ENCODE assay signal across 29 cellular contexts in genomic region chr5:127010362-127010761, GRCh38. TPM values are rescaled to one million over a fixed set of nuclear protein-coding genes. Genes with fewer than 3 reads are reported as not detected.
DNase-seq lines count a peak whose midpoint lies in the region; ATAC-seq and TF ChIP-seq lines count a peak whose summit lies in the region.
"Had no signal": no experiment of that assay in that cellular context is flagged by ENCODE, and none has a peak within 500 bp of the region (broad histone marks: within the 10 kb centered on the region; RNA-seq: fewer than 3 reads in every experiment).

No MANE protein-coding gene starts in this region.

- no peak overlapping the region for H3K9ac ChIP-seq in skeletal muscle tissue (ENCODE audit: low read depth in 1 of 3, low read length in 3 of 3)

- peaks cover 7 to 23% (median 23%) of the 10 kb centered on the region in 3 donors for H3K4me1 ChIP-seq in skeletal muscle tissue (ENCODE audit: control insufficient read depth in 3 of 3, insufficient read depth in 3 of 3, low read length in 3 of 3)
- H3K4me1 ChIP-seq: breast epithelium, colonic mucosa, prostate gland had no signal

- no peaks in the 10 kb centered on the region for H3K36me3 Mint-ChIP-seq in activated T-cell treated with anti-CD3 and anti-CD28 coated beads, Interleukin-2, amount 50 U/mL, for 4 hours (ENCODE audit: insufficient read depth)
- H3K36me3 Mint-ChIP-seq: T-cell had no signal

- H3K4me1 Mint-ChIP-seq in activated T-cell treated with anti-CD3 and anti-CD28 coated beads, Interleukin-2, amount 50 U/mL, for 4 hours (ENCODE audit: low read depth), result peaks cover 28% of the 10 kb centered on the region

- H3K4me3 ChIP-seq in fibroblast of the aortic adventitia (ENCODE audit: low read depth, low read length) (no peak overlapping the region), skeletal muscle tissue (ENCODE audit: low read length in 3 of 3) (no peak overlapping the region)
- H3K4me3 ChIP-seq: breast epithelium, colonic mucosa, prostate gland had no signal

- no peaks in the 10 kb centered on the region for H3K27me3 ChIP-seq in skeletal muscle tissue (ENCODE audit: control insufficient read depth in 3 of 3, insufficient read depth in 3 of 3, low read length in 3 of 3)
- H3K27me3 ChIP-seq: breast epithelium, colonic mucosa had no signal

- peak overlapping the region; percentile 66 for H3K27ac ChIP-seq in skeletal muscle tissue (ENCODE audit: low read depth, low read length)
- H3K27ac ChIP-seq: breast epithelium, C4-2B, colonic mucosa, prostate gland had no signal

- peaks cover 2% of the 10 kb centered on the region for H3K27me3 Mint-ChIP-seq in activated T-cell treated with anti-CD3 and anti-CD28 coated beads, Interleukin-2, amount 50 U/mL, for 4 hours (ENCODE audit: low read depth)
- H3K27me3 Mint-ChIP-seq: activated B cell treated with CpG ODN at 0.5 μM for 24 hours, T-cell had no signal

- H3K36me3 ChIP-seq in skeletal muscle tissue (ENCODE audit: control insufficient read depth in 3 of 3, insufficient read depth in 3 of 3, low read length in 3 of 3), result no peaks in the 10 kb centered on the region
- H3K36me3 ChIP-seq: breast epithelium, colonic mucosa, prostate gland had no signal

- ATAC-seq in activated T-cell treated with anti-CD3 and anti-CD28 coated beads, Interleukin-2, amount 50 U/mL, for 4 hours, result no peak
- no peak for ATAC-seq in HG03565 (IDR thresholded peaks at IDR 0.05; ENCODE audit: unreplicated experiment)
- ATAC-seq: Panc1, T-cell had no signal

- no peak overlapping the region for H3K4me3 Mint-ChIP-seq in activated T-cell treated with anti-CD3 and anti-CD28 coated beads, Interleukin-2, amount 50 U/mL, for 4 hours
- H3K4me3 Mint-ChIP-seq: activated B cell treated with CpG ODN at 0.5 μM for 24 hours; activated naive CD4-positive, alpha-beta T cell treated with anti-CD3 and anti-CD28 coated beads for 36 hours; activated T-helper 1 cell treated with anti-CD3 and anti-CD28 coated beads, Interleukin-12 subunit alpha, Interleukin-12 subunit beta, Interleukin-2, Interleukin-4 antibody, amounts not matched to agents 30 ng/mL and 10 ng/mL and 1 ng/mL, durations not matched to agents 14 hours and 24 hours and 36 hours; IgD-negative memory B cell; T-cell had no signal

- DNase-seq in EH (ENCODE audit: low read depth) (peak; percentile 52), M059J (ENCODE audit: low read depth) (peak; percentile 3), fibroblast of the aortic adventitia (ENCODE audit: low read depth) (peak; percentile 74), cerebellar cortex (ENCODE audit: low spot score) (no peak)
- no peak for DNase-seq in activated T-cell treated with anti-CD3 and anti-CD28 coated beads, Interleukin-2, amount 50 U/mL, for 4 hours
- DNase-seq: activated B cell treated with CpG ODN at 0.5 μM for 24 hours; activated CD4-positive, alpha-beta T cell treated with anti-CD3 and anti-CD28 coated beads, Interleukin-2, amount 50 U/mL, for 4 hours; activated naive CD4-positive, alpha-beta T cell treated with anti-CD3 and anti-CD28 coated beads for 36 hours; Calu3; colonic mucosa; DND-41; effector CD8-positive, alpha-beta T cell; erythroblast; H7; hippocampal formation; NCI-H1092; NCI-H187 treated with DMSO at 0.1 percent for 48 hours; NCI-H69; stimulated activated CD4-positive, alpha-beta T cell treated with anti-CD3 and anti-CD28 coated beads, Interleukin-2, amount 100 ng/mL, for 24 hours; T-cell; trophoblast cell had no signal

- no peaks in the 10 kb centered on the region for H3K9me3 Mint-ChIP-seq in activated T-cell treated with anti-CD3 and anti-CD28 coated beads, Interleukin-2, amount 50 U/mL, for 4 hours
- H3K9me3 Mint-ChIP-seq: activated B cell treated with CpG ODN at 0.5 μM for 24 hours; activated naive CD4-positive, alpha-beta T cell treated with anti-CD3 and anti-CD28 coated beads for 36 hours; IgD-negative memory B cell; T-cell had no signal

- no peak for TF ChIP-seq CTCF in fibroblast of the aortic adventitia (IDR thresholded peaks at IDR 0.05; ENCODE audit: insufficient read depth, low read length)

- no peaks in the 10 kb centered on the region for H3K9me3 ChIP-seq in skeletal muscle tissue (ENCODE audit: control insufficient read depth in 3 of 3, low read length in 3 of 3)
- H3K9me3 ChIP-seq: breast epithelium, colonic mucosa, prostate gland had no signal

RNA-seq across cellular contexts. Expression of gene MARCHF3, which starts 20.0 kb away (rescaled TPM):
- 4.9 and 8.7 TPM in 2 replicates for total RNA-seq in M059J (2014; rRNA removed; shearing (Covaris generic))
- total RNA-seq in fibroblast of the aortic adventitia (ENCODE audit: low replicate concordance) (5.5 and 16.9 TPM in 2 replicates), skeletal muscle tissue (18.8 TPM)
- total RNA-seq in activated T-cell treated with anti-CD3 and anti-CD28 coated beads, Interleukin-2, amount 50 U/mL, for 4 hours, result 1 to 10 TPM; 2.7 to 4.2 (median 3.3) TPM

Comparison
In these comparisons a context has a peak if more than half of its experiments do, and no peak if none do; other contexts are left out.
1. DNase-seq: peak in EH (single experiment), M059J (single experiment) and fibroblast of the aortic adventitia (single experiment); none in activated T-cell treated with anti-CD3 and anti-CD28 coated beads, Interleukin-2, amount 50 U/mL, for 4 hours (single experiment) and cerebellar cortex (single experiment).